20 cellular contexts compared by ENCODE assay signal in the genomic region with DNA sequence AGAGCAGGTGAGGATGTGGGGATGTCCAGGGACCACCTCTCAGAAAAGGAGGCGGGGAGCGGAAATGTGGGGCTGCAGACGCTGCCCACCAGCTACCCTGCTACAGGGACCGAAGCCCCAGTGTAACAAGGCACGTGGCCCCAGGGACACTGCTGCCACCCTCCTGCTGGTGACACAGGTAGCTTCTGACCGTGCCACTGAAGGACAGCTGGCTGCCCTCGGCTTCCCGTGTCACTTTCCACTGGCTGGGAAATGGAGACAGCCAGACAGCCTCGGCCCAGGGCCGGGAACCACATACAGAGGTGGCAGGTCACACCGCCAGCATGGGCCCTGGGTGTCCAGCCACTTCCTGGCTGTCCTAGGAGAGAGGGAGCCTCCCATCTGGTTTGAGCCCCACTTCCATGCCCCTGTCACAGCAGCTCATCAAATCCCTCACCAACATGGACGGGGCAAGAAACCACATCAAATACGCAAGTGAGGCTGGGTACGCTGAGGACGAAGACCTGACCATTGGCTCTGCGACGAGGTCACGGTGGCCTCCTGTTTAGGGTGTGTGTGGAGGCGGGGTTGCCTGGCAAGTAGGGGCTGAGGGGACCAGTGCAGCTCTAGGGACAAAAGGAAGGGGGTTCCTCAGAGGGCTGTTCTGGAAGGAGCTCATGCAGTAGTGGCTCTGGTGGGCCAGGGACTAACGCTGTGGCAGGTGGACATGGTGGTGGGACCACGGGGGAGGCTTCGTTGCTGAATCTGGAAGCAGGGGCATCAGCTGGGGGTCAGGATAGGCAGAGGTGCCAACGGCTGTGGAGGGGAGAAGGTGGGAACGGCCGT.
"Had no signal": no experiment of that assay in that cellular context is flagged by ENCODE, and none has a peak within 500 bp of the region (broad histone marks: within the 10 kb centered on the region; RNA-seq: fewer than 3 reads in every experiment).

No MANE protein-coding gene starts in this region.

- ATAC-seq: activated CD4-positive, CD25-positive, alpha-beta regulatory T cell treated with anti-CD3 and anti-CD28 coated beads, Interleukin-2, amount 50 U/mL, for 24 hours; naive thymus-derived CD8-positive, alpha-beta T cell; sciatic nerve had no signal

- H3K4me3 ChIP-seq: lung, prostate gland, SJSA1, spleen, tibial artery, uterus had no signal

- H3K27me3 ChIP-seq: brain microvascular endothelial cell, SJSA1, spleen, tibial artery, uterus had no signal

- H3K4me3 Mint-ChIP-seq: activated naive CD8-positive, alpha-beta T cell treated with anti-CD3 and anti-CD28 coated beads, Interleukin-2, amount 10 ng/mL, durations not matched to agents 7 days and 5 days; dendritic cell treated with granulocyte-macrophage colony-stimulating factor and Interleukin-4, amounts not matched to agents 40 ng/mL and 50 ng/mL, for 4 days; immature natural killer cell; T-helper 2 cell treated with Interferon-gamma antibody and Interleukin-4, amounts not matched to agents 5 μg/mL and 100 μg/mL, for 36 hours had no signal

- H3K9me3 ChIP-seq: prostate gland, spleen, tibial artery, uterus had no signal

- H3K36me3 ChIP-seq: uterus had no signal

- H3K27me3 Mint-ChIP-seq: activated naive CD8-positive, alpha-beta T cell treated with anti-CD3 and anti-CD28 coated beads, Interleukin-2, amount 10 ng/mL, durations not matched to agents 7 days and 5 days; dendritic cell treated with granulocyte-macrophage colony-stimulating factor and Interleukin-4, amounts not matched to agents 40 ng/mL and 50 ng/mL, for 4 days; naive thymus-derived CD8-positive, alpha-beta T cell had no signal

- H3K9me3 Mint-ChIP-seq: activated naive CD8-positive, alpha-beta T cell treated with anti-CD3 and anti-CD28 coated beads, Interleukin-2, amount 10 ng/mL, durations not matched to agents 7 days and 5 days; dendritic cell treated with granulocyte-macrophage colony-stimulating factor and Interleukin-4, amounts not matched to agents 40 ng/mL and 50 ng/mL, for 4 days; immature natural killer cell; naive thymus-derived CD8-positive, alpha-beta T cell; T-helper 2 cell treated with Interferon-gamma antibody and Interleukin-4, amounts not matched to agents 5 μg/mL and 100 μg/mL, for 36 hours had no signal

- H3K27ac ChIP-seq: brain microvascular endothelial cell, prostate gland, SJSA1, tibial artery, uterus had no signal

- H3K27ac Mint-ChIP-seq: activated naive CD8-positive, alpha-beta T cell treated with anti-CD3 and anti-CD28 coated beads, Interleukin-2, amount 10 ng/mL, durations not matched to agents 7 days and 5 days; dendritic cell treated with granulocyte-macrophage colony-stimulating factor and Interleukin-4, amounts not matched to agents 40 ng/mL and 50 ng/mL, for 4 days; T-helper 2 cell treated with Interferon-gamma antibody and Interleukin-4, amounts not matched to agents 5 μg/mL and 100 μg/mL, for 36 hours had no signal

- DNase-seq: activated gamma-delta T cell; activated naive CD8-positive, alpha-beta T cell treated with anti-CD3 and anti-CD28 coated beads, Interleukin-2, amount 10 ng/mL, durations not matched to agents 7 days and 5 days; activated T-cell treated with anti-CD3 and anti-CD28 coated beads, Interleukin-2, amount 50 U/mL, for 1 hour; brain microvascular endothelial cell; effector memory CD4-positive, alpha-beta T cell; foreskin melanocyte; head of caudate nucleus; immature natural killer cell; naive thymus-derived CD8-positive, alpha-beta T cell; spleen; SW 1271; tibial artery; uterus had no signal
